ENCODE assay signal across 10 cellular contexts in the genomic region with DNA sequence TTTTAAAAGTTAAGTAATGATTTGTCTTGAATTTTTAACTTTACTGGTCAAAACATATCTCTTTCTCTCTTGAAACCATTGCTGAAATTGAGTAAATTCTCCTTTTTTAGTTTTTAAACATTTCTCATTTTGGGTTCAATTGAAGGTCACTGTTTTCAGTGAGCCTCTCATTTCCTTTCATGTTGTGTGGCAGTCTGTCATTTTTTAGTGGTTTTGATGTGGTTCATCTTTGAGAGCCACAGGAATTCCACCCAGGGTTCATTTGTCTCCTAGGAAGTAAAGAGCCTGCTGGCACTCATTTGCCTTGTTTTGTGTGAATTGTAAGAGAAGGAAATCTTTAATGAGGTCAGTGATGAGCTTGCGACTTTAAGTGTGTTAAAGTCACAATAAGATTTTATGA. TPM values are rescaled to one million over a fixed set of nuclear protein-coding genes. Genes with fewer than 3 reads are reported as not detected.
DNase-seq lines count a peak whose midpoint lies in the region; ATAC-seq, FAIRE-seq and TF ChIP-seq lines count a peak whose summit lies in the region.
"Had no signal": no experiment of that assay in that cellular context is flagged by ENCODE, and none has a peak within 500 bp of the region (broad histone marks: within the 10 kb centered on the region; RNA-seq: fewer than 3 reads in every experiment).

No MANE protein-coding gene starts in this region.

- no peaks in the 10 kb centered on the region for H3K9me3 ChIP-seq in vagina

- no peak overlapping the region for H3K27ac Mint-ChIP-seq in stimulated activated naive CD8-positive, alpha-beta T cell treated with anti-CD3 and anti-CD28 coated beads, Interleukin-15, amount 100 ng/mL, for 72 hours
- H3K27ac Mint-ChIP-seq: CD4-positive, CD25-positive, alpha-beta regulatory T cell had no signal

- H3K9me3 Mint-ChIP-seq in stimulated activated naive CD8-positive, alpha-beta T cell treated with anti-CD3 and anti-CD28 coated beads, Interleukin-15, amount 100 ng/mL, for 72 hours = no peaks in the 10 kb centered on the region

- DNase-seq in stimulated activated naive CD8-positive, alpha-beta T cell treated with anti-CD3 and anti-CD28 coated beads, Interleukin-15, Interleukin-2, amounts not matched to agents 100 U/mL and 50 U/mL, for 24 hours = no peak
- no peak for DNase-seq in stimulated activated naive CD8-positive, alpha-beta T cell treated with anti-CD3 and anti-CD28 coated beads, Interleukin-15, amount 100 ng/mL, for 72 hours
- DNase-seq in HTR-8/SVneo (ENCODE audit: insufficient read length, low spot score) (peak; percentile 65), retina (no peak), vagina (ENCODE audit: extremely low spot score in 2 of 2) (no peak), T-helper 1 cell (no peak)
- DNase-seq: amniotic stem cell; CD4-positive, CD25-positive, alpha-beta regulatory T cell had no signal

- no peak for TF ChIP-seq CTCF in vagina (IDR thresholded peaks at IDR 0.05)

- H3K4me3 ChIP-seq in vagina = no peak overlapping the region

- intact Hi-C loops in vagina (cut with DNase I) = no loop called here

- H3K27ac ChIP-seq in cingulate gyrus (ENCODE audit: low read depth, low read length) (peak overlapping the region; percentile 41), vagina (no peak overlapping the region)

- no peak for FAIRE-seq in HTR-8/SVneo (lab: Jason Lieb, UNC)

- no peak overlapping the region for H3K4me3 Mint-ChIP-seq in stimulated activated naive CD8-positive, alpha-beta T cell treated with anti-CD3 and anti-CD28 coated beads, Interleukin-15, amount 100 ng/mL, for 72 hours
- H3K4me3 Mint-ChIP-seq: CD4-positive, CD25-positive, alpha-beta regulatory T cell had no signal

- H3K27me3 Mint-ChIP-seq in stimulated activated naive CD8-positive, alpha-beta T cell treated with anti-CD3 and anti-CD28 coated beads, Interleukin-15, amount 100 ng/mL, for 72 hours = peaks cover 21% of the 10 kb centered on the region

- H3K27me3 ChIP-seq in vagina = no peaks in the 10 kb centered on the region

- peak; percentile 36 for ATAC-seq in stimulated activated naive CD8-positive, alpha-beta T cell treated with anti-CD3 and anti-CD28 coated beads, Interleukin-15, Interleukin-2, amounts not matched to agents 100 U/mL and 50 U/mL, for 24 hours
- ATAC-seq in stimulated activated naive CD8-positive, alpha-beta T cell treated with anti-CD3 and anti-CD28 coated beads, Interleukin-15, amount 100 ng/mL, for 72 hours = no peak
- no peak for ATAC-seq in GM21576 (IDR thresholded peaks at IDR 0.05; ENCODE audit: unreplicated experiment)

- H3K4me1 ChIP-seq in vagina = no peaks in the 10 kb centered on the region

- no peak for TF ChIP-seq POLR2A in vagina (IDR thresholded peaks at IDR 0.05)

- H3K4me1 Mint-ChIP-seq in stimulated activated naive CD8-positive, alpha-beta T cell treated with anti-CD3 and anti-CD28 coated beads, Interleukin-15, amount 100 ng/mL, for 72 hours = peaks cover 18% of the 10 kb centered on the region

- H3K36me3 ChIP-seq in vagina = no peaks in the 10 kb centered on the region

RNA-seq across cellular contexts. Expression of gene CLDN11, which starts 10.4 kb away (rescaled TPM):
- total RNA-seq in vagina = 136 TPM
- total RNA-seq: CD4-positive, CD25-positive, alpha-beta regulatory T cell had no signal
